Comparison of ENCODE assay signal across 25 cellular contexts in the genomic region with DNA sequence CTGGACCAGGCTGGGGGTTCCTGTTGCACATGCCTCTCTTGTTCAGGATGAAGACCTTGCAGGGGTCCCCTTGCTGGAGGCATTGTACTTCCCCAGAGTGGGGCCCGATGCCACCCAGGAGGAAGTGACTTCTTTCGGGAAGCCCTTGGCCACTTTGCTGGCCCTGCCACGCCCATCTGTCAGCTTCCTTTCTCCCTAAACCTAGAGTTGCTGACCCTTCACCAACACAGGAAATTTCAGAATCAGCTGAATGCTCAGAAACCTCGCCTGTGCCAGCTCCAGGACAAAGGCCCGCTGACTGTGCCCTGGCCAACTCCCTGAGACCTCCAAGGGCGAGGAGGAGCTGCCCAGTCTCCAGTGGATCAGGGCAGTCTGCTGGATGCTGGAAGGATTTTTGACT. TPM values are rescaled to one million over a fixed set of nuclear protein-coding genes. Genes with fewer than 3 reads are reported as not detected.
DNase-seq lines count a peak whose midpoint lies in the region; ATAC-seq and TF ChIP-seq lines count a peak whose summit lies in the region.
"Had no signal": no experiment of that assay in that cellular context is flagged by ENCODE, and none has a peak within 500 bp of the region (broad histone marks: within the 10 kb centered on the region; RNA-seq: fewer than 3 reads in every experiment).

No MANE protein-coding gene starts in this region.

- H3K4me1 ChIP-seq in BLaER1: peaks cover 53% of the 10 kb centered on the region
- no peaks in the 10 kb centered on the region for H3K4me1 ChIP-seq in naive thymus-derived CD4-positive, alpha-beta T cell (ENCODE audit: control insufficient read depth in 2 of 2, insufficient read depth in 2 of 2, low read length in 2 of 2)
- H3K4me1 ChIP-seq: breast epithelium, HAP-1 had no signal

- DNase-seq in NOMO-1 treated with DMSO at 0.1 percent for 48 hours (lab: John Stamatoyannopoulos, UW; ENCODE audit: unreplicated experiment) (peak; percentile 21), cardiac septum (ENCODE audit: low spot score) (peak; percentile 84), MCF 10A (ENCODE audit: unreplicated experiment) (no peak), HT-29 (ENCODE audit: low spot score) (no peak), NCI-H526 treated with DMSO at 0.1 percent for 48 hours (lab: John Stamatoyannopoulos, UW) (no peak), Kasumi-1 (lab: John Stamatoyannopoulos, UW) (no peak)
- DNase-seq in naive thymus-derived CD4-positive, alpha-beta T cell: no peak
- DNase-seq: ACHN; activated CD4-positive, alpha-beta T cell treated with anti-CD3 and anti-CD28 coated beads, Interleukin-2, amount 10 ng/mL, durations not matched to agents 7 days and 5 days; activated T-cell treated with anti-CD3 and anti-CD28 coated beads for 4 hours; COR-L47; effector CD4-positive, alpha-beta T cell; NCI-H2029 treated with DMSO at 0.1 percent for 48 hours; NCI-H524 treated with DMSO at 0.1 percent for 48 hours; stimulated activated naive CD8-positive, alpha-beta T cell treated with anti-CD3 and anti-CD28 coated beads, Interleukin-15, amount 100 ng/mL, for 72 hours; T1000 had no signal

- no peaks in the 10 kb centered on the region for H3K9me3 ChIP-seq in BLaER1
- no peaks in the 10 kb centered on the region for H3K9me3 ChIP-seq in naive thymus-derived CD4-positive, alpha-beta T cell (ENCODE audit: control insufficient read depth in 2 of 3, low read length in 3 of 3)
- H3K9me3 ChIP-seq: breast epithelium, HAP-1 had no signal

- TF ChIP-seq CTCF in MCF 10A (IDR thresholded peaks at IDR 0.05; ENCODE audit: unreplicated experiment): no peak

- CTCF ChIA-PET in naive thymus-derived CD4-positive, alpha-beta T cell (lab: Charles Lee): no interaction called here
- CTCF ChIA-PET in MCF 10A (lab: Yijun Ruan, JAX): no interaction called here

- H3K27me3 ChIP-seq in BLaER1: no peaks in the 10 kb centered on the region
- no peaks in the 10 kb centered on the region for H3K27me3 ChIP-seq in naive thymus-derived CD4-positive, alpha-beta T cell (ENCODE audit: control insufficient read depth in 2 of 2, insufficient read depth in 2 of 2, low read length in 2 of 2)
- H3K27me3 ChIP-seq: breast epithelium had no signal

- intact Hi-C loops in cardiac septum (cut with DNase I): no loop called here
- intact Hi-C loops in naive thymus-derived CD4-positive, alpha-beta T cell (cut with micrococcal nuclease): no loop called here
- intact Hi-C loops in MCF 10A (cut with micrococcal nuclease): no loop called here

- H3K27ac ChIP-seq in BLaER1: no peak overlapping the region; the same call in 1 of the 2 replicates
- H3K27ac ChIP-seq in naive thymus-derived CD4-positive, alpha-beta T cell (ENCODE audit: low read depth, low read length): no peak overlapping the region
- H3K27ac ChIP-seq: parathyroid adenoma, PC-9, SK-N-MC had no signal

- H3K36me3 ChIP-seq in BLaER1: no peaks in the 10 kb centered on the region
- H3K36me3 ChIP-seq in naive thymus-derived CD4-positive, alpha-beta T cell (ENCODE audit: control insufficient read depth in 2 of 3, insufficient read depth in 3 of 3, low read length in 3 of 3): no peaks in the 10 kb centered on the region
- H3K36me3 ChIP-seq: breast epithelium, HAP-1 had no signal

- no peaks in the 10 kb centered on the region for H3K27me3 Mint-ChIP-seq in naive thymus-derived CD4-positive, alpha-beta T cell
- H3K27me3 Mint-ChIP-seq in MCF 10A (ENCODE audit: insufficient read depth, unreplicated experiment): no peaks in the 10 kb centered on the region
- H3K27me3 Mint-ChIP-seq: activated CD4-positive, alpha-beta T cell treated with anti-CD3 and anti-CD28 coated beads, Interleukin-2, amount 10 ng/mL, durations not matched to agents 7 days and 5 days; activated naive CD8-positive, alpha-beta T cell; stimulated activated naive CD8-positive, alpha-beta T cell treated with anti-CD3 and anti-CD28 coated beads, Interleukin-15, amount 100 ng/mL, for 72 hours had no signal

- no peaks in the 10 kb centered on the region for H4K20me1 ChIP-seq in BLaER1

- peak overlapping the region in 1 of 10 donors; percentile 52 for H3K4me3 Mint-ChIP-seq in naive thymus-derived CD4-positive, alpha-beta T cell
- H3K4me3 Mint-ChIP-seq in MCF 10A (ENCODE audit: unreplicated experiment): no peak overlapping the region
- H3K4me3 Mint-ChIP-seq: activated CD4-positive, alpha-beta T cell treated with anti-CD3 and anti-CD28 coated beads, Interleukin-2, amount 10 ng/mL, durations not matched to agents 7 days and 5 days; activated naive CD8-positive, alpha-beta T cell; stimulated activated naive CD8-positive, alpha-beta T cell treated with anti-CD3 and anti-CD28 coated beads, Interleukin-15, amount 100 ng/mL, for 72 hours had no signal

- peak overlapping the region; percentile 2; the same call in 1 of the 2 replicates for H3K9ac ChIP-seq in BLaER1
- H3K9ac ChIP-seq: parathyroid adenoma had no signal

- no peaks in the 10 kb centered on the region for H3K36me3 Mint-ChIP-seq in naive thymus-derived CD4-positive, alpha-beta T cell
- H3K36me3 Mint-ChIP-seq in MCF 10A (ENCODE audit: insufficient read depth, unreplicated experiment): no peaks in the 10 kb centered on the region
- H3K36me3 Mint-ChIP-seq: activated naive CD8-positive, alpha-beta T cell had no signal

- no peaks in the 10 kb centered on the region for H3K9me3 Mint-ChIP-seq in naive thymus-derived CD4-positive, alpha-beta T cell
- H3K9me3 Mint-ChIP-seq in MCF 10A (ENCODE audit: unreplicated experiment): no peaks in the 10 kb centered on the region
- H3K9me3 Mint-ChIP-seq: activated CD4-positive, alpha-beta T cell treated with anti-CD3 and anti-CD28 coated beads, Interleukin-2, amount 10 ng/mL, durations not matched to agents 7 days and 5 days; stimulated activated naive CD8-positive, alpha-beta T cell treated with anti-CD3 and anti-CD28 coated beads, Interleukin-15, amount 100 ng/mL, for 72 hours had no signal

- POLR2A ChIA-PET in naive thymus-derived CD4-positive, alpha-beta T cell (lab: Charles Lee): no interaction called here
- POLR2A ChIA-PET in MCF 10A (lab: Yijun Ruan, JAX): no interaction called here

- no peak overlapping the region for H3K27ac Mint-ChIP-seq in naive thymus-derived CD4-positive, alpha-beta T cell
- H3K27ac Mint-ChIP-seq in MCF 10A (ENCODE audit: low read depth, unreplicated experiment): no peak overlapping the region
- H3K27ac Mint-ChIP-seq: activated CD4-positive, alpha-beta T cell treated with anti-CD3 and anti-CD28 coated beads, Interleukin-2, amount 10 ng/mL, durations not matched to agents 7 days and 5 days; activated naive CD8-positive, alpha-beta T cell; stimulated activated naive CD8-positive, alpha-beta T cell treated with anti-CD3 and anti-CD28 coated beads, Interleukin-15, amount 100 ng/mL, for 72 hours had no signal

- peak overlapping the region; percentile 63 for H3K4me2 ChIP-seq in BLaER1
- H3K4me2 ChIP-seq: PC-9 had no signal

- no TSS peak for BruUV-seq in MCF 10A (replicated peaks; lab: Mats Ljungman, UMichigan)

- peaks cover 0 to 13% (median 0%) of the 10 kb centered on the region in 7 donors for H3K4me1 Mint-ChIP-seq in naive thymus-derived CD4-positive, alpha-beta T cell
- H3K4me1 Mint-ChIP-seq in MCF 10A (ENCODE audit: insufficient read depth, unreplicated experiment): no peaks in the 10 kb centered on the region
- H3K4me1 Mint-ChIP-seq: activated CD4-positive, alpha-beta T cell treated with anti-CD3 and anti-CD28 coated beads, Interleukin-2, amount 10 ng/mL, durations not matched to agents 7 days and 5 days had no signal

- ATAC-seq in naive thymus-derived CD4-positive, alpha-beta T cell: peak; percentile 41
- ATAC-seq: left colon had no signal

- no peak overlapping the region for H3K4me3 ChIP-seq in BLaER1
- H3K4me3 ChIP-seq in naive thymus-derived CD4-positive, alpha-beta T cell (ENCODE audit: low read length): no peak overlapping the region
- H3K4me3 ChIP-seq: breast epithelium, HAP-1, PC-9, SK-N-MC had no signal

RNA-seq across cellular contexts. Expression of gene WNT9B, which starts 26.7 kb away (rescaled TPM):
- total RNA-seq in cardiac septum: 0.62 TPM
- total RNA-seq in naive thymus-derived CD4-positive, alpha-beta T cell: not detected
- polyA plus RNA-seq in naive thymus-derived CD4-positive, alpha-beta T cell: not detected
- not detected in 2 replicates for total RNA-seq in MCF 10A (2022)
- total RNA-seq in HT-29 (2014; rRNA removed; shearing (Covaris generic)): 0.28 TPM in 1 of 2 replicates, not detected in the other
- total RNA-seq: activated CD4-positive, alpha-beta T cell treated with anti-CD3 and anti-CD28 coated beads, Interleukin-2, amount 10 ng/mL, durations not matched to agents 7 days and 5 days; left colon; myocyte; PC-9 had no signal

RNA-seq across cellular contexts. Expression of gene GOSR2, which starts 44.9 kb away (rescaled TPM):
- total RNA-seq in cardiac septum (45.9 TPM), MCF 10A (2022) (78.3 and 84.0 TPM in 2 replicates)
- total RNA-seq in naive thymus-derived CD4-positive, alpha-beta T cell: 10 to 100 TPM; 62.1 to 95.5 (median 71.0) TPM
- 10 to 100 TPM; 44.5 to 58.7 TPM for polyA plus RNA-seq in naive thymus-derived CD4-positive, alpha-beta T cell
- total RNA-seq in HT-29 (2014; rRNA removed; shearing (Covaris generic)): 14.2 and 16.5 TPM in 2 replicates

RNA-seq across cellular contexts. Expression of gene WNT3, which starts 59.6 kb away (rescaled TPM):
- 0.89 TPM for total RNA-seq in cardiac septum
- under 1 TPM in 1 of 5 experiments, not detected in 4; 0.24 TPM for total RNA-seq in naive thymus-derived CD4-positive, alpha-beta T cell
- polyA plus RNA-seq in naive thymus-derived CD4-positive, alpha-beta T cell: under 1 TPM in 1 of 2 donors, not detected in 1; 0.07 TPM
- total RNA-seq in MCF 10A (2022): 2.4 and 2.9 TPM in 2 replicates
- total RNA-seq in HT-29 (2014; rRNA removed; shearing (Covaris generic)): 0.08 TPM in 2 replicates
- total RNA-seq: activated CD4-positive, alpha-beta T cell treated with anti-CD3 and anti-CD28 coated beads, Interleukin-2, amount 10 ng/mL, durations not matched to agents 7 days and 5 days had no signal

Comparison
In these comparisons a context has a peak if more than half of its experiments do, and no peak if none do; other contexts are left out.
1. DNase-seq: peak in NOMO-1 treated with DMSO at 0.1 percent for 48 hours (single experiment) and cardiac septum (single experiment); none in naive thymus-derived CD4-positive, alpha-beta T cell (0 of 9), MCF 10A (single experiment), HT-29 (single experiment), NCI-H526 treated with DMSO at 0.1 percent for 48 hours (single experiment) and Kasumi-1 (0 of 2).